15 cellular contexts compared by ENCODE assay signal in genomic region chrX:63718010-63718694, GRCh38.
DNase-seq lines count a peak whose midpoint lies in the region; ATAC-seq and TF ChIP-seq lines count a peak whose summit lies in the region.
"Had no signal": no experiment of that assay in that cellular context is flagged by ENCODE, and none has a peak within 500 bp of the region (broad histone marks: within the 10 kb centered on the region; RNA-seq: fewer than 3 reads in every experiment).

No MANE protein-coding gene starts in this region.

- no peaks in the 10 kb centered on the region for H3K9me3 ChIP-seq in SJCRH30 (replicated peaks)
- H3K9me3 ChIP-seq: prostate gland had no signal

- H3K4me3 Mint-ChIP-seq in natural killer cell: no peak overlapping the region
- H3K4me3 Mint-ChIP-seq: activated CD4-positive, alpha-beta memory T cell treated with anti-CD3 and anti-CD28 coated beads for 36 hours; activated naive CD4-positive, alpha-beta T cell treated with anti-CD3 and anti-CD28 coated beads, Interleukin-2, amount 50 U/mL, for 24 hours; stimulated activated naive CD8-positive, alpha-beta T cell treated with anti-CD3 and anti-CD28 coated beads, Interleukin-15, Interleukin-2, amounts not matched to agents 100 ng/mL and 50 ng/mL, for 24 hours; T-helper 17 cell had no signal

- H3K27me3 Mint-ChIP-seq in natural killer cell (ENCODE audit: low read depth in 2 of 2): no peaks in the 10 kb centered on the region
- H3K27me3 Mint-ChIP-seq: activated CD4-positive, alpha-beta memory T cell treated with anti-CD3 and anti-CD28 coated beads for 36 hours; activated naive CD4-positive, alpha-beta T cell treated with anti-CD3 and anti-CD28 coated beads, Interleukin-2, amount 50 U/mL, for 24 hours; stimulated activated naive CD8-positive, alpha-beta T cell treated with anti-CD3 and anti-CD28 coated beads, Interleukin-15, Interleukin-2, amounts not matched to agents 100 ng/mL and 50 ng/mL, for 24 hours; T-helper 17 cell had no signal

- H3K4me1 Mint-ChIP-seq in natural killer cell: peaks cover 0 to 5% of the 10 kb centered on the region in 2 donors
- H3K4me1 Mint-ChIP-seq: activated naive CD4-positive, alpha-beta T cell treated with anti-CD3 and anti-CD28 coated beads, Interleukin-2, amount 50 U/mL, for 24 hours; T-helper 17 cell had no signal

- no peaks in the 10 kb centered on the region; the same call in none of the 2 replicates for H3K36me3 ChIP-seq in SJCRH30
- H3K36me3 ChIP-seq: prostate gland had no signal

- H3K9me3 Mint-ChIP-seq in natural killer cell: no peaks in the 10 kb centered on the region
- H3K9me3 Mint-ChIP-seq: activated CD4-positive, alpha-beta memory T cell treated with anti-CD3 and anti-CD28 coated beads for 36 hours; activated naive CD4-positive, alpha-beta T cell treated with anti-CD3 and anti-CD28 coated beads, Interleukin-2, amount 50 U/mL, for 24 hours; stimulated activated naive CD8-positive, alpha-beta T cell treated with anti-CD3 and anti-CD28 coated beads, Interleukin-15, Interleukin-2, amounts not matched to agents 100 ng/mL and 50 ng/mL, for 24 hours had no signal

- ATAC-seq in GM18909 (IDR thresholded peaks at IDR 0.05; ENCODE audit: poor library complexity, unreplicated experiment) (peak; percentile 87), GM21529 (IDR thresholded peaks at IDR 0.05; ENCODE audit: unreplicated experiment) (peak; percentile 85), HG03103 (IDR thresholded peaks at IDR 0.05; ENCODE audit: low read depth, unreplicated experiment) (peak; percentile 92), left ventricle myocardium superior (peak; percentile 52), natural killer cell (no peak)
- ATAC-seq: T-helper 17 cell had no signal

- no peaks in the 10 kb centered on the region for H3K36me3 Mint-ChIP-seq in natural killer cell

- DNase-seq in left ventricle myocardium superior (no peak), NCI-H1436 (lab: John Stamatoyannopoulos, UW) (no peak), SJCRH30 (no peak), natural killer cell (no peak)
- DNase-seq: activated CD4-positive, alpha-beta memory T cell treated with anti-CD3 and anti-CD28 coated beads for 36 hours; HCEC 1CT; KBM-7; NCI-H187 treated with DMSO at 0.1 percent for 48 hours; T-helper 17 cell had no signal

- H3K27ac Mint-ChIP-seq in natural killer cell: no peak overlapping the region
- H3K27ac Mint-ChIP-seq: activated CD4-positive, alpha-beta memory T cell treated with anti-CD3 and anti-CD28 coated beads for 36 hours; activated naive CD4-positive, alpha-beta T cell treated with anti-CD3 and anti-CD28 coated beads, Interleukin-2, amount 50 U/mL, for 24 hours; stimulated activated naive CD8-positive, alpha-beta T cell treated with anti-CD3 and anti-CD28 coated beads, Interleukin-15, Interleukin-2, amounts not matched to agents 100 ng/mL and 50 ng/mL, for 24 hours; T-helper 17 cell had no signal

- H3K27me3 ChIP-seq in SJCRH30: no peaks in the 10 kb centered on the region

- intact Hi-C loops in left ventricle myocardium superior (cut with micrococcal nuclease): no loop called here
- intact Hi-C loops in natural killer cell (cut with micrococcal nuclease): no loop called here

- H3K4me3 ChIP-seq in SJCRH30: no peak overlapping the region
- H3K4me3 ChIP-seq: prostate gland had no signal

- H3K27ac ChIP-seq in SJCRH30: no peak overlapping the region
- H3K27ac ChIP-seq: prostate gland had no signal

- no peak for TF ChIP-seq CTCF in natural killer cell (IDR thresholded peaks at IDR 0.05)

- no peaks in the 10 kb centered on the region for H3K4me1 ChIP-seq in SJCRH30
- H3K4me1 ChIP-seq: prostate gland had no signal

Comparison
In these comparisons a context has a peak if more than half of its experiments do, and no peak if none do; other contexts are left out.
1. ATAC-seq: peak in GM18909 (single experiment), GM21529 (single experiment), HG03103 (single experiment) and left ventricle myocardium superior (single experiment); none in natural killer cell (0 of 3).